12 cellular contexts compared by ENCODE assay signal in genomic region chr1:21255943-21256320, GRCh38. TPM values are rescaled to one million over a fixed set of nuclear protein-coding genes. Genes with fewer than 3 reads are reported as not detected.
DNase-seq lines count a peak whose midpoint lies in the region; ATAC-seq, FAIRE-seq and TF ChIP-seq lines count a peak whose summit lies in the region.
"Had no signal": no experiment of that assay in that cellular context is flagged by ENCODE, and none has a peak within 500 bp of the region (broad histone marks: within the 10 kb centered on the region; RNA-seq: fewer than 3 reads in every experiment).

No MANE protein-coding gene starts in this region.

- H3K79me2 ChIP-seq in K562 (ENCODE audit: control insufficient read depth, insufficient read depth, low read length) (no peaks in the 10 kb centered on the region; the same call in 2 of the 3 replicates), Karpas-422 (ENCODE audit: low read length) (0 out of 2 replicates have a peak, but pooled peaks cover 5% of the 10 kb centered on the region)

- no peaks in the 10 kb centered on the region for H3K27me3 ChIP-seq in BLaER1
- H3K27me3 ChIP-seq in K562 (ENCODE audit: control insufficient read depth in 2 of 2, insufficient read depth in 2 of 2, low read length in 2 of 2) = no peaks in the 10 kb centered on the region
- no peaks in the 10 kb centered on the region for H3K27me3 ChIP-seq in sigmoid colon
- H3K27me3 ChIP-seq in Karpas-422 (ENCODE audit: low read length) = no peaks in the 10 kb centered on the region

- H4K20me1 ChIP-seq in BLaER1 (no peaks in the 10 kb centered on the region), K562 (replicated peaks; ENCODE audit: control insufficient read depth, insufficient read depth, low read length) (peaks cover 17% of the 10 kb centered on the region), Karpas-422 (ENCODE audit: insufficient read depth, low read depth, low read length) (peaks cover 22% of the 10 kb centered on the region; the same call in 1 of the 2 replicates)

- H3K9me3 ChIP-seq in BLaER1 (no peaks in the 10 kb centered on the region), K562 (replicated peaks; ENCODE audit: control insufficient read depth, insufficient read depth, low read depth, low read length) (no peaks in the 10 kb centered on the region), sigmoid colon (no peaks in the 10 kb centered on the region), Karpas-422 (ENCODE audit: low read length) (no peaks in the 10 kb centered on the region)

- H3K9ac ChIP-seq in BLaER1 = no peak overlapping the region
- no peak overlapping the region for H3K9ac ChIP-seq in K562 (ENCODE audit: insufficient read depth in 1 of 2, low read depth in 2 of 2, low read length in 2 of 2)
- H3K9ac ChIP-seq in Karpas-422 (ENCODE audit: low read length) = no peak overlapping the region

- peak overlapping the region; percentile 87 for H3K27ac Mint-ChIP-seq in activated CD8-positive, alpha-beta T cell treated with anti-CD3 and anti-CD28 coated beads for 36 hours
- no peak overlapping the region for H3K27ac Mint-ChIP-seq in activated CD8-positive, alpha-beta T cell treated with anti-CD3 and anti-CD28 coated beads, Interleukin-2, amount 10 ng/mL, durations not matched to agents 7 days and 5 days
- no peak overlapping the region for H3K27ac Mint-ChIP-seq in WTC11
- H3K27ac Mint-ChIP-seq: GM23338 had no signal

- H3K9me1 ChIP-seq in K562 (ENCODE audit: control insufficient read depth, insufficient read depth, low read length) = no peaks in the 10 kb centered on the region

- 84% methylated on average over 14 of the region's 14 CpGs for WGBS in K562 (ENCODE audit: insufficient coverage, low coverage, missing lambda C conversion rate)
- 95 to 96% methylated on average over 14 of the region's 14 CpGs for WGBS in sigmoid colon, 2 donors

- H3K4me1 ChIP-seq in BLaER1 (peaks cover 34% of the 10 kb centered on the region), K562 (replicated peaks in 1 of 2; ENCODE audit: control insufficient read depth in 2 of 2, insufficient read depth in 2 of 2, low read length in 2 of 2) (peaks cover 0 to 12% of the 10 kb centered on the region in 2 experiments; a peak in 2 of 5 replicates), sigmoid colon (peaks cover 0 to 33% (median 30%) of the 10 kb centered on the region in 4 donors), Karpas-422 (ENCODE audit: low read length) (peaks cover 28% of the 10 kb centered on the region)

- no peak overlapping the region for H3K27ac ChIP-seq in BLaER1
- H3K27ac ChIP-seq in K562 (ENCODE audit: extremely low read depth, low read depth, low read length) = no peak overlapping the region
- H3K27ac ChIP-seq in sigmoid colon = peak overlapping the region in 3 of 4 donors; percentile 49 to 57 (median 53)
- no peak overlapping the region; the same call in 1 of the 2 replicates for H3K27ac ChIP-seq in Karpas-422 (ENCODE audit: low read length)

- no peak for TF ChIP-seq POLR2A in K562 (conservative IDR thresholded peaks at IDR 0.05)
- no peak for TF ChIP-seq POLR2A in sigmoid colon (IDR thresholded peaks at IDR 0.05)

- no peak for TF ChIP-seq EP300 in K562 (IDR thresholded peaks at IDR 0.05; ENCODE audit: low read length)
- TF ChIP-seq EP300 in sigmoid colon (IDR thresholded peaks at IDR 0.05) = no peak

- POLR2A ChIA-PET in activated CD8-positive, alpha-beta T cell treated with anti-CD3 and anti-CD28 coated beads for 36 hours (lab: Charles Lee) = interaction anchor here (1.2 to 1.8 kb wide), 5 partner anchors 8 to 112 kb away, joined by 4 to 11 read pairs (median 5); no protein-coding TSS in a partner anchor
- POLR2A ChIA-PET in activated CD8-positive, alpha-beta T cell treated with anti-CD3 and anti-CD28 coated beads, Interleukin-2, amount 10 ng/mL, durations not matched to agents 7 days and 5 days (lab: Charles Lee) = interaction anchor here (1.4 kb wide), 1 partner anchor 112 kb away, joined by 8 read pairs; no protein-coding TSS in a partner anchor
- POLR2A ChIA-PET in K562 (lab: Yijun Ruan, JAX) (interaction anchor here (1.0 to 3.1 kb wide), 5 partner anchors 8 to 197 kb away, joined by 3 to 20 read pairs (median 4); no protein-coding TSS in a partner anchor), WTC11 (lab: Charles Lee) (no interaction called here)

- H3K4me3 Mint-ChIP-seq in activated CD8-positive, alpha-beta T cell treated with anti-CD3 and anti-CD28 coated beads for 36 hours = no peak overlapping the region
- H3K4me3 Mint-ChIP-seq in activated CD8-positive, alpha-beta T cell treated with anti-CD3 and anti-CD28 coated beads, Interleukin-2, amount 10 ng/mL, durations not matched to agents 7 days and 5 days = no peak overlapping the region
- H3K4me3 Mint-ChIP-seq in WTC11 = no peak overlapping the region
- H3K4me3 Mint-ChIP-seq: CD8-positive, alpha-beta T cell; GM23338 had no signal

- ATAC-seq in activated CD8-positive, alpha-beta T cell treated with anti-CD3 and anti-CD28 coated beads for 36 hours = no peak
- ATAC-seq in activated CD8-positive, alpha-beta T cell treated with anti-CD3 and anti-CD28 coated beads, Interleukin-2, amount 10 ng/mL, durations not matched to agents 7 days and 5 days = no peak
- ATAC-seq in K562 (no peak), WTC11 (no peak)

- H3K4me2 ChIP-seq in BLaER1 = peak overlapping the region; percentile 36; the same call in 1 of the 2 replicates
- no peak overlapping the region for H3K4me2 ChIP-seq in K562 (ENCODE audit: insufficient read depth, low read length)
- no peak overlapping the region for H3K4me2 ChIP-seq in Karpas-422 (ENCODE audit: low read depth, low read length, poor library complexity, severe bottlenecking)
- H3K4me2 ChIP-seq: GM23338 had no signal

- H3K36me3 ChIP-seq in BLaER1 (no peaks in the 10 kb centered on the region), K562 (ENCODE audit: control insufficient read depth, insufficient read depth, low read length) (peaks cover 10% of the 10 kb centered on the region; the same call in 1 of the 3 replicates), sigmoid colon (peaks cover 22 to 98% (median 40%) of the 10 kb centered on the region in 4 donors), Karpas-422 (ENCODE audit: insufficient read depth, low read length) (peaks cover 15% of the 10 kb centered on the region)

- BruUV-seq in K562 (replicated peaks; lab: Mats Ljungman, UMichigan) = no TSS peak

- no peaks in the 10 kb centered on the region for H3K9me2 ChIP-seq in Karpas-422 (replicated peaks; ENCODE audit: insufficient read depth, low read length)

- no peaks in the 10 kb centered on the region for H3K27me3 Mint-ChIP-seq in activated CD8-positive, alpha-beta T cell treated with anti-CD3 and anti-CD28 coated beads for 36 hours
- H3K27me3 Mint-ChIP-seq in activated CD8-positive, alpha-beta T cell treated with anti-CD3 and anti-CD28 coated beads, Interleukin-2, amount 10 ng/mL, durations not matched to agents 7 days and 5 days (ENCODE audit: low read depth) = no peaks in the 10 kb centered on the region
- no peaks in the 10 kb centered on the region for H3K27me3 Mint-ChIP-seq in WTC11 (ENCODE audit: low read depth)

- H3K9me3 Mint-ChIP-seq in activated CD8-positive, alpha-beta T cell treated with anti-CD3 and anti-CD28 coated beads for 36 hours = no peaks in the 10 kb centered on the region
- H3K9me3 Mint-ChIP-seq in activated CD8-positive, alpha-beta T cell treated with anti-CD3 and anti-CD28 coated beads, Interleukin-2, amount 10 ng/mL, durations not matched to agents 7 days and 5 days (ENCODE audit: insufficient read depth) = no peaks in the 10 kb centered on the region
- no peaks in the 10 kb centered on the region for H3K9me3 Mint-ChIP-seq in WTC11
- H3K9me3 Mint-ChIP-seq: CD8-positive, alpha-beta T cell; GM23338 had no signal

- no peak for TF ChIP-seq CTCF in activated CD8-positive, alpha-beta T cell treated with anti-CD3 and anti-CD28 coated beads for 36 hours (IDR thresholded peaks at IDR 0.05)
- no peak for TF ChIP-seq CTCF in K562 (IDR thresholded peaks at IDR 0.05 in 2 of 3, conservative IDR thresholded peaks at IDR 0.05 in 1 of 3; ENCODE audit: insufficient read depth in 2 of 3, low read depth in 1 of 3, low read length in 3 of 3)
- TF ChIP-seq CTCF in sigmoid colon (IDR thresholded peaks at IDR 0.05) = no peak
- no peak for TF ChIP-seq CTCF in WTC11 (IDR thresholded peaks at IDR 0.05)

- intact Hi-C loops in activated CD8-positive, alpha-beta T cell treated with anti-CD3 and anti-CD28 coated beads for 36 hours (cut with micrococcal nuclease) = loop anchor here (2.0 to 5.0 kb wide), 2 partner anchors 36 to 113 kb away; partner anchors contain the start of gene ECE1
- intact Hi-C loops in K562 (cut with micrococcal nuclease) (loop anchor here (1.0 kb wide), 2 partner anchors 78 to 112 kb away; no protein-coding TSS in a partner anchor), sigmoid colon (cut with DNase I) (loop anchor here (1.0 to 2.0 kb wide), 2 partner anchors 23 to 112 kb away; no protein-coding TSS in a partner anchor)

- DNase-seq in activated CD8-positive, alpha-beta T cell treated with anti-CD3 and anti-CD28 coated beads for 36 hours = no peak
- DNase-seq in activated CD8-positive, alpha-beta T cell treated with anti-CD3 and anti-CD28 coated beads, Interleukin-2, amount 10 ng/mL, durations not matched to agents 7 days and 5 days = no peak
- DNase-seq in K562 (ENCODE audit: extremely low read depth in 1 of 4, low spot score in 3 of 4) = no peak
- no peak for DNase-seq in sigmoid colon
- no peak for DNase-seq in Karpas-422
- no peak for DNase-seq in OCI-M2 (lab: John Stamatoyannopoulos, UW; ENCODE audit: unreplicated experiment)
- no peak for DNase-seq in WTC11 (ENCODE audit: low spot score)
- DNase-seq: 8988T had no signal

- in situ Hi-C loops in K562 (cut with MboI) = loop anchor here (5.0 to 10.0 kb wide), 3 partner anchors 111 to 399 kb away; no protein-coding TSS in a partner anchor

- H2AFZ ChIP-seq in K562 (ENCODE audit: low read depth, low read length) (no peak overlapping the region), Karpas-422 (ENCODE audit: low read length) (no peak overlapping the region)
- H2AFZ ChIP-seq: GM23338 had no signal

- peaks cover 63% of the 10 kb centered on the region for H3K4me1 Mint-ChIP-seq in activated CD8-positive, alpha-beta T cell treated with anti-CD3 and anti-CD28 coated beads for 36 hours (ENCODE audit: low read depth)
- peaks cover 40% of the 10 kb centered on the region for H3K4me1 Mint-ChIP-seq in activated CD8-positive, alpha-beta T cell treated with anti-CD3 and anti-CD28 coated beads, Interleukin-2, amount 10 ng/mL, durations not matched to agents 7 days and 5 days (ENCODE audit: low read depth)
- H3K4me1 Mint-ChIP-seq in WTC11 = no peaks in the 10 kb centered on the region
- H3K4me1 Mint-ChIP-seq: GM23338 had no signal

- no peak for TF ChIP-seq RAD21 in K562 (CRISPR knock-in tag; conservative IDR thresholded peaks at IDR 0.05 in 1 of 2, IDR thresholded peaks at IDR 0.05 in 1 of 2)

- no peak for FAIRE-seq in K562 (lab: Jason Lieb, UNC)
- FAIRE-seq: D721Med had no signal

- H3K36me3 Mint-ChIP-seq in activated CD8-positive, alpha-beta T cell treated with anti-CD3 and anti-CD28 coated beads for 36 hours (ENCODE audit: low read depth) = peaks cover 76% of the 10 kb centered on the region
- H3K36me3 Mint-ChIP-seq in activated CD8-positive, alpha-beta T cell treated with anti-CD3 and anti-CD28 coated beads, Interleukin-2, amount 10 ng/mL, durations not matched to agents 7 days and 5 days (ENCODE audit: low read depth) = peaks cover 55% of the 10 kb centered on the region
- 0 out of 2 replicates have a peak, but pooled peaks cover 2% of the 10 kb centered on the region for H3K36me3 Mint-ChIP-seq in WTC11

- CTCF ChIA-PET in activated CD8-positive, alpha-beta T cell treated with anti-CD3 and anti-CD28 coated beads for 36 hours (lab: Charles Lee) = interaction anchor here (0.9 to 9.5 kb wide), 17 partner anchors 8 to 112 kb away, joined by 3 to 187 read pairs (median 10); no protein-coding TSS in a partner anchor
- CTCF ChIA-PET in activated CD8-positive, alpha-beta T cell treated with anti-CD3 and anti-CD28 coated beads, Interleukin-2, amount 10 ng/mL, durations not matched to agents 7 days and 5 days (lab: Charles Lee) = interaction anchor here (0.7 to 9.3 kb wide), 16 partner anchors 15 to 123 kb away, joined by 3 to 202 read pairs (median 11); no protein-coding TSS in a partner anchor
- CTCF ChIA-PET in K562 (lab: Yijun Ruan, JAX; ENCODE audit: low intra/inter-chr PET ratio) = interaction anchor here (0.9 to 5.8 kb wide), 6 partner anchors 14 to 241 kb away, joined by 3 to 86 read pairs (median 10); no protein-coding TSS in a partner anchor
- CTCF ChIA-PET in WTC11 (lab: Charles Lee) = interaction anchor here (0.9 to 11.4 kb wide), 25 partner anchors 9 to 253 kb away, joined by 3 to 255 read pairs (median 9); partner anchors contain the start of gene ALPL

- H3K4me3 ChIP-seq in BLaER1 (no peak overlapping the region), K562 (no peak overlapping the region), sigmoid colon (no peak overlapping the region), Karpas-422 (ENCODE audit: low read length) (no peak overlapping the region)
- H3K4me3 ChIP-seq: GM23338 had no signal

RNA-seq across cellular contexts. Expression of gene ECE1, which starts 34.3 kb away (rescaled TPM):
- total RNA-seq in activated CD8-positive, alpha-beta T cell treated with anti-CD3 and anti-CD28 coated beads for 36 hours = 100 to 1,000 TPM; 118 to 127 TPM
- total RNA-seq in activated CD8-positive, alpha-beta T cell treated with anti-CD3 and anti-CD28 coated beads, Interleukin-2, amount 10 ng/mL, durations not matched to agents 7 days and 5 days = 10 to 100 TPM; 70.9 to 72.5 TPM
- 46.9 and 72.4 TPM in 2 replicates for total RNA-seq in K562 (2011; cell fraction: chromatin; rRNA removed; ENCODE audit: low replicate concordance)
- total RNA-seq in K562 (2011; cell fraction: nucleolus; rRNA removed) = 41.5 and 47.5 TPM in 2 replicates
- 38.9 and 42.0 TPM in 2 replicates for total RNA-seq in K562 (2011; cell fraction: nucleoplasm; rRNA removed)
- total RNA-seq in K562 (2014; rRNA removed) (18.8 and 21.3 TPM in 2 replicates), K562 (2014; rRNA removed; fragmentation: Illumina TruSeq; extraction: Trizol) (11.0 and 14.5 TPM in 2 replicates), K562 (2015; rRNA removed; fragmentation: Illumina TruSeq; extraction: Trizol) (5.3 and 6.9 TPM in 2 replicates), K562 (2021) (31.6 and 34.8 TPM in 2 replicates), sigmoid colon (100 to 1,000 TPM in 1 of 4 donors, 10 to 100 TPM in 3; 62.9 to 112 (median 80.8) TPM), WTC11 (2021) (40.6 to 45.0 TPM (median 42.0 TPM) in 3 replicates)
- polyA plus RNA-seq in K562 (2011; rRNA removed) (10.3 and 26.8 TPM in 2 replicates), K562 (2014; fragmentation: Illumina TruSeq; extraction: Trizol) (29.7 and 30.8 TPM in 2 replicates), K562 (2014; fragmentation: Nextera tagmentation; extraction: Ambion mirVana) (under 1 TPM; 0.56 to 0.61 TPM), K562 (2014; rRNA removed) (10.1 and 12.1 TPM in 2 replicates), sigmoid colon (10 to 100 TPM; 10.2 to 73.8 (median 13.6) TPM)
- polyA plus RNA-seq in K562 (2011; cell fraction: cytosol; rRNA removed) = 5.5 and 9.8 TPM in 2 replicates
- 12.7 and 17.7 TPM in 2 replicates for polyA plus RNA-seq in K562 (2011; cell fraction: nucleus; rRNA removed)
- 20.2 and 46.9 TPM in 2 replicates for polyA plus RNA-seq in K562 (2012)
- polyA minus RNA-seq in K562 (2011; rRNA and poly(A)+ RNA removed) = 9.1 and 14.0 TPM in 2 replicates
- polyA minus RNA-seq in K562 (2011; cell fraction: cytosol; rRNA and poly(A)+ RNA removed) = 9.9 and 13.4 TPM in 2 replicates
- polyA minus RNA-seq in K562 (2011; cell fraction: nucleus; rRNA and poly(A)+ RNA removed) = 9.1 and 11.0 TPM in 2 replicates
- total RNA-seq in Karpas-422 (2014; rRNA removed; shearing (Covaris generic); ENCODE audit: low replicate concordance) = 59.9 and 81.7 TPM in 2 replicates

Comparison
In these comparisons a context has a peak if more than half of its experiments do, and no peak if none do; other contexts are left out.
1. H3K27ac ChIP-seq: peak in sigmoid colon (3 of 4); none in BLaER1 (single experiment), K562 (single experiment) and Karpas-422 (single experiment).